ENCODE assay signal across 14 cellular contexts in genomic region chr13:30567072-30567471, GRCh38. TPM values are rescaled to one million over a fixed set of nuclear protein-coding genes. Genes with fewer than 3 reads are reported as not detected.
DNase-seq lines count a peak whose midpoint lies in the region; ATAC-seq, FAIRE-seq and TF ChIP-seq lines count a peak whose summit lies in the region.
"Had no signal": no experiment of that assay in that cellular context is flagged by ENCODE, and none has a peak within 500 bp of the region (broad histone marks: within the 10 kb centered on the region; RNA-seq: fewer than 3 reads in every experiment).

No MANE protein-coding gene starts in this region.

- no peak overlapping the region for H3K4me3 ChIP-seq in Karpas-422 (ENCODE audit: low read length)
- H3K4me3 ChIP-seq in osteoblast (ENCODE audit: insufficient read depth, low read length): no peak overlapping the region
- H3K4me3 ChIP-seq: BLaER1, K562 had no signal

- H3K27ac Mint-ChIP-seq in natural killer cell treated with Interleukin-12 subunit alpha and Interleukin-12 subunit beta and Interleukin-15 and Interleukin-18, amount 100 ng/mL, for 72 hours: peak overlapping the region in 1 of 2 donors; percentile 43
- H3K27ac Mint-ChIP-seq: H9 had no signal

- H3K9me3 Mint-ChIP-seq in natural killer cell treated with Interleukin-12 subunit alpha and Interleukin-12 subunit beta and Interleukin-15 and Interleukin-18, amount 100 ng/mL, for 72 hours: no peaks in the 10 kb centered on the region
- H3K9me3 Mint-ChIP-seq: H9 had no signal

- peaks cover 33% of the 10 kb centered on the region in 2 donors for H3K4me1 Mint-ChIP-seq in natural killer cell treated with Interleukin-12 subunit alpha and Interleukin-12 subunit beta and Interleukin-15 and Interleukin-18, amount 100 ng/mL, for 72 hours (ENCODE audit: low read depth in 2 of 2)

- H3K4me1 ChIP-seq in Karpas-422 (ENCODE audit: low read length) (peaks cover 56% of the 10 kb centered on the region), osteoblast (ENCODE audit: insufficient read depth, low read length) (peaks cover 23% of the 10 kb centered on the region)

- H2AFZ ChIP-seq in Karpas-422 (ENCODE audit: low read length) (no peak overlapping the region), osteoblast (ENCODE audit: low read length) (no peak overlapping the region)

- H3K36me3 ChIP-seq in Karpas-422 (ENCODE audit: insufficient read depth, low read length) (no peaks in the 10 kb centered on the region), osteoblast (ENCODE audit: insufficient read depth, low read length) (no peaks in the 10 kb centered on the region)
- H3K36me3 ChIP-seq: BLaER1 had no signal

- peaks cover 21 to 34% of the 10 kb centered on the region in 2 donors for H3K27me3 Mint-ChIP-seq in natural killer cell treated with Interleukin-12 subunit alpha and Interleukin-12 subunit beta and Interleukin-15 and Interleukin-18, amount 100 ng/mL, for 72 hours

- H3K79me2 ChIP-seq in Karpas-422 (ENCODE audit: low read length) (no peaks in the 10 kb centered on the region), osteoblast (ENCODE audit: insufficient read depth, low read length) (no peaks in the 10 kb centered on the region)

- H3K27me3 ChIP-seq in Karpas-422 (ENCODE audit: low read length) (no peaks in the 10 kb centered on the region), osteoblast (ENCODE audit: insufficient read depth, low read length) (no peaks in the 10 kb centered on the region)
- H3K27me3 ChIP-seq: BLaER1 had no signal

- no peaks in the 10 kb centered on the region for H3K9me2 ChIP-seq in Karpas-422 (replicated peaks; ENCODE audit: insufficient read depth, low read length)

- FAIRE-seq in GM18507 (lab: Jason Lieb, UNC): peak; percentile 5
- FAIRE-seq: K562 had no signal

- H3K9me3 ChIP-seq in Karpas-422 (ENCODE audit: low read length) (no peaks in the 10 kb centered on the region), osteoblast (ENCODE audit: low read depth, low read length) (no peaks in the 10 kb centered on the region)
- H3K9me3 ChIP-seq: BLaER1 had no signal

- H3K4me2 ChIP-seq in Karpas-422 (ENCODE audit: low read depth, low read length, poor library complexity, severe bottlenecking) (peak overlapping the region; percentile 66), osteoblast (ENCODE audit: insufficient read depth, low read length) (no peak overlapping the region)
- H3K4me2 ChIP-seq: BLaER1 had no signal

- H3K4me3 Mint-ChIP-seq in natural killer cell treated with Interleukin-12 subunit alpha and Interleukin-12 subunit beta and Interleukin-15 and Interleukin-18, amount 100 ng/mL, for 72 hours: peak overlapping the region; percentile 17
- H3K4me3 Mint-ChIP-seq: H9 had no signal

- no peak for TF ChIP-seq CTCF in osteoblast (IDR thresholded peaks at IDR 0.05; ENCODE audit: extremely low read depth, low read depth, low read length)

- H3K36me3 Mint-ChIP-seq in natural killer cell treated with Interleukin-12 subunit alpha and Interleukin-12 subunit beta and Interleukin-15 and Interleukin-18, amount 100 ng/mL, for 72 hours: no peaks in the 10 kb centered on the region

- ATAC-seq in GM19324 (IDR thresholded peaks at IDR 0.05; ENCODE audit: low FRiP score, unreplicated experiment): peak; percentile 66
- peak; percentile 74 to 82 for ATAC-seq in natural killer cell treated with Interleukin-12 subunit alpha and Interleukin-12 subunit beta and Interleukin-15 and Interleukin-18, amount 100 ng/mL, for 72 hours
- ATAC-seq: K562, SK-N-SH treated with all-trans-retinoic acid at 6 μM for 48 hours had no signal

- H3K27ac ChIP-seq in Karpas-422 (ENCODE audit: low read length) (no peak overlapping the region), osteoblast (ENCODE audit: low read depth, low read length) (no peak overlapping the region)
- H3K27ac ChIP-seq: BLaER1 had no signal

- H4K20me1 ChIP-seq in Karpas-422 (ENCODE audit: insufficient read depth, low read depth, low read length) (no peaks in the 10 kb centered on the region), osteoblast (ENCODE audit: insufficient read depth, low read length) (no peaks in the 10 kb centered on the region)
- H4K20me1 ChIP-seq: BLaER1 had no signal

- no peak for DNase-seq in GM18507 (ENCODE audit: extremely low spot score, insufficient read length, low read depth)
- DNase-seq in Karpas-422: peak; percentile 85
- no peak for DNase-seq in natural killer cell treated with Interleukin-12 subunit alpha and Interleukin-12 subunit beta and Interleukin-15 and Interleukin-18, amount 100 ng/mL, for 72 hours (ENCODE audit: low spot score)
- no peak for DNase-seq in osteoblast (ENCODE audit: insufficient read length, low spot score, missing footprints)
- DNase-seq in HT-29 (ENCODE audit: low spot score): no peak
- DNase-seq in HUDEP-2 (lab: John Stamatoyannopoulos, UW; ENCODE audit: unreplicated experiment in 76 of 76): no peak
- DNase-seq: DMS 273 treated with DMSO at 0.1 percent for 48 hours, H9, NCI-H1092, NCI-H345 had no signal

- no peak overlapping the region for H3K9ac ChIP-seq in Karpas-422 (ENCODE audit: low read length)
- H3K9ac ChIP-seq: BLaER1 had no signal

RNA-seq across cellular contexts. Expression of gene USPL1, which starts 50.6 kb away (rescaled TPM):
- 12.8 and 18.4 TPM in 2 replicates for total RNA-seq in Karpas-422 (2014; rRNA removed; shearing (Covaris generic); ENCODE audit: low replicate concordance)
- 10 to 100 TPM; 18.6 to 25.6 TPM for total RNA-seq in natural killer cell treated with Interleukin-12 subunit alpha and Interleukin-12 subunit beta and Interleukin-15 and Interleukin-18, amount 100 ng/mL, for 72 hours
- total RNA-seq in osteoblast: 11.6 and 14.7 TPM in 2 replicates
- total RNA-seq in HT-29 (2014; rRNA removed; shearing (Covaris generic)): 14.6 and 16.1 TPM in 2 replicates
